Comparison of ENCODE assay signal across 8 cellular contexts in genomic region chr6:28977351-28978136, GRCh38. TPM values are rescaled to one million over a fixed set of nuclear protein-coding genes. Genes with fewer than 3 reads are reported as not detected.
DNase-seq lines count a peak whose midpoint lies in the region; ATAC-seq, FAIRE-seq and TF ChIP-seq lines count a peak whose summit lies in the region.

No MANE protein-coding gene starts in this region.

- TF ChIP-seq EP300 in GM12878 (IDR thresholded peaks at IDR 0.05; ENCODE audit: borderline replicate concordance in 1 of 2, control insufficient read depth in 1 of 2, low read depth in 2 of 2, low read length in 2 of 2): no peak

- POLR2A ChIA-PET in GM12878 (lab: Charles Lee): no interaction called here

- CTCF ChIA-PET in GM12878 (lab: Yijun Ruan, JAX): no interaction called here

- H2AFZ ChIP-seq in GM12878 (ENCODE audit: control insufficient read depth, low read depth, low read length): peak overlapping the region; percentile 41

- H3K4me2 ChIP-seq in BLaER1 (peak overlapping the region; percentile 56), GM12878 (ENCODE audit: control insufficient read depth, insufficient read depth) (peak overlapping the region; percentile 21)

- FAIRE-seq in GM12878 (lab: Jason Lieb, UNC): no peak

- RAD21 ChIA-PET in GM12878 (lab: Charles Lee; ENCODE audit: unreplicated experiment): no interaction called here

- in situ Hi-C loops in GM12878 (cut with MboI): no loop called here

- H3K4me3 ChIP-seq in BLaER1: peak overlapping the region; percentile 54
- peak overlapping the region; percentile 49; the same call in 1 of the 2 replicates for H3K4me3 ChIP-seq in GM12878
- H3K4me3 ChIP-seq in mucosa of descending colon: no peak overlapping the region

- no peak for TF ChIP-seq CTCF in GM12878 (IDR thresholded peaks at IDR 0.05 in 2 of 3, conservative IDR thresholded peaks at IDR 0.05 in 1 of 3; ENCODE audit: control insufficient read depth in 2 of 3, extremely low read depth in 1 of 3, insufficient read depth in 1 of 3, low read depth in 3 of 3, low read length in 3 of 3)
- TF ChIP-seq CTCF in mucosa of descending colon (IDR thresholded peaks at IDR 0.05): no peak

- ATAC-seq in GM12878 (no peak), HG03175 (IDR thresholded peaks at IDR 0.05; ENCODE audit: unreplicated experiment) (no peak), mucosa of descending colon (no peak)

- H3K27me3 ChIP-seq in BLaER1 (peaks cover 26% of the 10 kb centered on the region), GM12878 (replicated peaks in 1 of 2; ENCODE audit: control insufficient read depth in 2 of 2, insufficient read depth in 2 of 2, low read length in 1 of 2) (no peaks in the 10 kb centered on the region)

- no peak for TF ChIP-seq POLR2A in GM12878 (IDR thresholded peaks at IDR 0.05; ENCODE audit: low read depth, low read length)

- no peak for TF ChIP-seq RAD21 in GM12878 (IDR thresholded peaks at IDR 0.05; ENCODE audit: insufficient read depth, low read depth, low read length)

- H4K20me1 ChIP-seq in BLaER1 (no peaks in the 10 kb centered on the region), GM12878 (ENCODE audit: control insufficient read depth, insufficient read depth) (no peaks in the 10 kb centered on the region)

- DNase-seq in NCI-H226: peak; percentile 56
- no peak for DNase-seq in GM12878 (ENCODE audit: low read depth, low spot score)
- peak; percentile 32 for DNase-seq in kidney tubule cell (ENCODE audit: low spot score)
- DNase-seq in NCI-H446 (lab: John Stamatoyannopoulos, UW): no peak
- no peak for DNase-seq in SK-N-DZ (ENCODE audit: low spot score)
- no peak for DNase-seq in mucosa of descending colon

- intact Hi-C loops in GM12878 (cut with micrococcal nuclease; ENCODE audit: unreplicated experiment): no loop called here
- intact Hi-C loops in mucosa of descending colon (cut with DNase I, micrococcal nuclease): no loop called here

- H3K9ac ChIP-seq in BLaER1 (no peak overlapping the region), GM12878 (ENCODE audit: control insufficient read depth, insufficient read depth, low read length) (peak overlapping the region; percentile 2; the same call in 1 of the 2 replicates)

- no TSS peak for BruUV-seq in GM12878 (replicated peaks; lab: Mats Ljungman, UMichigan)

- H3K9me3 ChIP-seq in BLaER1 (peaks cover 5% of the 10 kb centered on the region; the same call in 1 of the 2 replicates), GM12878 (replicated peaks; ENCODE audit: control insufficient read depth, insufficient read depth, low read length) (no peaks in the 10 kb centered on the region; the same call in 2 of the 3 replicates), mucosa of descending colon (no peaks in the 10 kb centered on the region)

- SMC1A ChIA-PET in GM12878 (lab: Charles Lee; ENCODE audit: uncharacterized antibody, unreplicated experiment): interaction anchor here (0.8 kb wide), 1 partner anchor 55 kb away, joined by 3 read pairs; no protein-coding TSS in a partner anchor

- no peaks in the 10 kb centered on the region for H3K79me2 ChIP-seq in GM12878 (ENCODE audit: control insufficient read depth, insufficient read depth, low read length)

- peaks cover 25% of the 10 kb centered on the region for H3K4me1 ChIP-seq in BLaER1
- H3K4me1 ChIP-seq in GM12878 (ENCODE audit: control insufficient read depth, insufficient read depth, low read length): peaks cover 6% of the 10 kb centered on the region; the same call in 1 of the 2 replicates
- H3K4me1 ChIP-seq in mucosa of descending colon (ENCODE audit: low read depth): peaks cover 8% of the 10 kb centered on the region

- H3K36me3 ChIP-seq in BLaER1 (no peaks in the 10 kb centered on the region), GM12878 (ENCODE audit: control insufficient read depth in 2 of 2, insufficient read depth in 2 of 2, low read length in 1 of 2) (no peaks in the 10 kb centered on the region), mucosa of descending colon (ENCODE audit: low read depth) (no peaks in the 10 kb centered on the region)

- H3K27ac ChIP-seq in BLaER1 (no peak overlapping the region), GM12878 (ENCODE audit: control insufficient read depth, insufficient read depth) (no peak overlapping the region)

- 46% methylated on average over 44 of the region's 52 CpGs for WGBS in GM12878 (ENCODE audit: insufficient coverage, insufficient replicate concordance, low lambda C conversion rate, missing lambda C conversion rate)

TF ChIP-seq in GM12878, 131 proteins besides CTCF, POLR2A, EP300 and RAD21 (continues in another document):
- TF ChIP-seq SMAD1 (IDR thresholded peaks at IDR 0.05; ENCODE audit: low read depth, partially characterized antibody) (no peak), MEF2B (IDR thresholded peaks at IDR 0.05; ENCODE audit: partially characterized antibody, poor library complexity, severe bottlenecking) (no peak), EED (IDR thresholded peaks at IDR 0.05; ENCODE audit: low read depth) (no peak), ZBTB40 (IDR thresholded peaks at IDR 0.05; ENCODE audit: borderline replicate concordance) (no peak), FOXK2 (IDR thresholded peaks at IDR 0.05) (no peak)

RNA-seq across cellular contexts. Expression of gene ZNF311, which starts 27.6 kb away (rescaled TPM):
- not detected in 2 replicates for total RNA-seq in GM12878 (2013; cell fraction: nucleolus; rRNA removed)
- total RNA-seq in GM12878 (2014; rRNA removed) (not detected in 2 replicates), GM12878 (2014; rRNA removed; fragmentation: Illumina TruSeq; extraction: Trizol) (not detected in 2 replicates), GM12878 (2021) (not detected in 2 replicates), mucosa of descending colon (1 to 10 TPM; 1.8 to 2.9 (median 2.6) TPM)
- polyA plus RNA-seq in GM12878 (2011; ENCODE audit: low read depth): not detected
- polyA plus RNA-seq in GM12878 (2011; rRNA removed) (0.03 and 0.07 TPM in 2 replicates), GM12878 (2014; fragmentation: Illumina TruSeq; extraction: Trizol) (not detected in 2 replicates), GM12878 (2014; fragmentation: Nextera tagmentation; extraction: Ambion mirVana) (not detected), GM12878 (2014; rRNA removed) (not detected in 2 replicates), GM12878 (2016; fragmentation: Nextera tagmentation; extraction: Ambion mirVana) (not detected)
- not detected in 2 replicates for polyA plus RNA-seq in GM12878 (2011; cell fraction: cytosol; rRNA removed)
- 0.04 and 0.07 TPM in 2 replicates for polyA plus RNA-seq in GM12878 (2011; cell fraction: nucleus; rRNA removed)
- polyA plus RNA-seq in GM12878 (2012): 0.03 TPM in 1 of 2 replicates, not detected in the other
- not detected in 2 replicates for polyA minus RNA-seq in GM12878 (2011; rRNA and poly(A)+ RNA removed)
- polyA minus RNA-seq in GM12878 (2011; cell fraction: cytosol; rRNA and poly(A)+ RNA removed): not detected in 2 replicates
- not detected in 2 replicates for polyA minus RNA-seq in GM12878 (2011; cell fraction: nucleus; rRNA and poly(A)+ RNA removed)
- not detected in 2 replicates for polyA plus RNA-seq in SK-N-DZ (2014; cell fraction: cytosol; rRNA removed)
- polyA plus RNA-seq in SK-N-DZ (2014; cell fraction: nucleus; rRNA removed): not detected in 2 replicates

RNA-seq across cellular contexts. Expression of gene TRIM27, which starts 53.8 kb away (rescaled TPM):
- total RNA-seq in GM12878 (2013; cell fraction: nucleolus; rRNA removed): 133 and 137 TPM in 2 replicates
- total RNA-seq in GM12878 (2014; rRNA removed): 68.8 and 72.2 TPM in 2 replicates
- total RNA-seq in GM12878 (2014; rRNA removed; fragmentation: Illumina TruSeq; extraction: Trizol): 60.2 and 63.7 TPM in 2 replicates
- total RNA-seq in GM12878 (2021): 53.6 and 55.6 TPM in 2 replicates
- polyA plus RNA-seq in GM12878 (2011; ENCODE audit: low read depth): 27.2 TPM
- polyA plus RNA-seq in GM12878 (2011; rRNA removed): 66.3 and 74.7 TPM in 2 replicates
- 58.3 and 67.5 TPM in 2 replicates for polyA plus RNA-seq in GM12878 (2011; cell fraction: cytosol; rRNA removed)
- 82.3 and 106 TPM in 2 replicates for polyA plus RNA-seq in GM12878 (2011; cell fraction: nucleus; rRNA removed)
- polyA plus RNA-seq in GM12878 (2012): 24.9 and 32.2 TPM in 2 replicates
- polyA plus RNA-seq in GM12878 (2014; fragmentation: Illumina TruSeq; extraction: Trizol): 47.5 and 52.6 TPM in 2 replicates
- polyA plus RNA-seq in GM12878 (2014; fragmentation: Nextera tagmentation; extraction: Ambion mirVana): 10 to 100 TPM; 18.5 to 27.9 TPM
- polyA plus RNA-seq in GM12878 (2014; rRNA removed): 51.4 and 56.9 TPM in 2 replicates
- polyA plus RNA-seq in GM12878 (2016; fragmentation: Nextera tagmentation; extraction: Ambion mirVana): 10 to 100 TPM; 59.1 to 63.8 TPM
- polyA minus RNA-seq in GM12878 (2011; rRNA and poly(A)+ RNA removed): 81.9 and 93.1 TPM in 2 replicates
- 19.5 and 34.5 TPM in 2 replicates for polyA minus RNA-seq in GM12878 (2011; cell fraction: cytosol; rRNA and poly(A)+ RNA removed)
- 40.5 and 72.7 TPM in 2 replicates for polyA minus RNA-seq in GM12878 (2011; cell fraction: nucleus; rRNA and poly(A)+ RNA removed)
- polyA plus RNA-seq in SK-N-DZ (2014; cell fraction: cytosol; rRNA removed): 74.0 and 84.2 TPM in 2 replicates
- polyA plus RNA-seq in SK-N-DZ (2014; cell fraction: nucleus; rRNA removed): 121 and 154 TPM in 2 replicates
- 10 to 100 TPM; 33.1 to 37.2 (median 35.5) TPM for total RNA-seq in mucosa of descending colon

Comparison
In these comparisons a context has a peak if more than half of its experiments do, and no peak if none do; other contexts are left out.
1. DNase-seq: peak in NCI-H226 (single experiment) and kidney tubule cell (single experiment); none in GM12878 (single experiment), NCI-H446 (0 of 2), SK-N-DZ (single experiment) and mucosa of descending colon (0 of 3).